ENCODE assay signal across 11 cellular contexts in the genomic region with DNA sequence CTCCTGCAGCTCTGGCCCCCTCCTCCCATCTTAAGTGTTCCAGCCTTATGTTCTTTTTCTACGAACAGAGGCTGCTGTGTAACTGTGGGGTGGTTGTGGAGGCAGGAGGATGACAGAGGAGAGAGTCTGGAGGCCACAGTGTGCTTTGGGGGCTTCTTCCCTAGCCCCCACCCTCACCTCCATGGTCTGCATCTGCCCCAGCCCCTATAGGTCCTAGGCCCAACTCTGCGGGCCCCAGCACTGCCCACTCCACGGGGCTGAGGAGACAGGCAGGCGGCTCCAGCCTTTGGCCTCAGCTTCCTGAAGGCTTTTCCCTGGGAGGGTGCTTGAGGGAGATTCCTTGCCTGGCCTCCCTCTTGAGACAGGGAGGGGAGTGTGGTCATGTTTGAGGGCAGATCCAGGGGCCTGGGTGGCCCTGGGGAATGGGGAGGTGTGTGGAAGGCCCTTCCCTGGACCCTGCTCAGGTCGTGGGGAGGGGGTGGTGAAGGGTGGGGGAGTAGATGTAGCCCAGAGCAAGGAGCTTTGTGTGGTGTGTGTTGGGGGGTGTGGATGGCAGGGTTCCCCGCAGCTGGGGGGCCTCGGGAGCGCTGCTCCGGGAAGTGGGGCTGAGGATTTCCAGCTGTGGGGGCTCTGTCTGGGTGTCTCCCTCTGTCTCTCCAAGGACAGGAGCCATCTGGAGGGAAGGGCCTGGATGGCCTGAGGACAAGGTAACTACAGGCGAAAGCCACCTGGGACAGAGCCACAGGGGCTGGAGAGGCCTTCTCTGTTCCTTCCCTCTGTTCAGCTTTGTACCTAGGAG. TPM values are rescaled to one million over a fixed set of nuclear protein-coding genes. Genes with fewer than 3 reads are reported as not detected.
DNase-seq lines count a peak whose midpoint lies in the region; ATAC-seq and TF ChIP-seq lines count a peak whose summit lies in the region.
"Had no signal": no experiment of that assay in that cellular context is flagged by ENCODE, and none has a peak within 500 bp of the region (broad histone marks: within the 10 kb centered on the region; RNA-seq: fewer than 3 reads in every experiment).

No MANE protein-coding gene starts in this region.

- no peak for ATAC-seq in T-helper 17 cell
- no peak for ATAC-seq in right lobe of liver
- no peak for ATAC-seq in GM21825 (IDR thresholded peaks at IDR 0.05; ENCODE audit: unreplicated experiment)

- H3K9me3 ChIP-seq in T-helper 17 cell (ENCODE audit: control insufficient read depth, low read length, poor library complexity, severe bottlenecking) (no peaks in the 10 kb centered on the region), right lobe of liver (no peaks in the 10 kb centered on the region), stomach (no peaks in the 10 kb centered on the region)
- H3K9me3 ChIP-seq: mucosa of descending colon had no signal

- peaks cover 13% of the 10 kb centered on the region for H3K4me1 Mint-ChIP-seq in T-helper 17 cell
- peaks cover 43% of the 10 kb centered on the region for H3K4me1 Mint-ChIP-seq in HFFc6 (ENCODE audit: low read depth)
- H3K4me1 Mint-ChIP-seq in CD14-positive monocyte: peaks cover 18% of the 10 kb centered on the region

- no peak overlapping the region for H3K4me3 Mint-ChIP-seq in T-helper 17 cell
- H3K4me3 Mint-ChIP-seq in HFFc6: no peak overlapping the region
- no peak overlapping the region for H3K4me3 Mint-ChIP-seq in CD14-positive monocyte
- H3K4me3 Mint-ChIP-seq: CD8-positive, alpha-beta T cell had no signal

- H3K4me3 ChIP-seq in H7 (ENCODE audit: insufficient read depth, low read depth, low read length) (no peak overlapping the region), right lobe of liver (peak overlapping the region in 1 of 3 donors; percentile 20), stomach (peak overlapping the region; percentile 17 to 37 (median 30))
- H3K4me3 ChIP-seq: mucosa of descending colon had no signal

- H3K36me3 Mint-ChIP-seq in T-helper 17 cell (ENCODE audit: low read depth) (peaks cover 3% of the 10 kb centered on the region), HFFc6 (ENCODE audit: low read depth) (peaks cover 8% of the 10 kb centered on the region), CD14-positive monocyte (peaks cover 36 to 37% of the 10 kb centered on the region in 2 donors)

- H3K9me3 Mint-ChIP-seq in HFFc6: no peaks in the 10 kb centered on the region
- no peaks in the 10 kb centered on the region for H3K9me3 Mint-ChIP-seq in CD14-positive monocyte
- H3K9me3 Mint-ChIP-seq: CD8-positive, alpha-beta T cell had no signal

- intact Hi-C loops in right lobe of liver (cut with DNase I): loop anchor here in 1 of 2 donors (5.0 kb wide), 2 partner anchors 42 to 53 kb away; no protein-coding TSS in a partner anchor
- intact Hi-C loops in stomach (cut with DNase I; ENCODE audit: low total_unique reads): loop anchor here (5.0 kb wide), 1 partner anchor 53 kb away; no protein-coding TSS in a partner anchor
- intact Hi-C loops in CD14-positive monocyte (cut with micrococcal nuclease): no loop called here

- TF ChIP-seq CTCF in right lobe of liver (IDR thresholded peaks at IDR 0.05) (no peak), stomach (IDR thresholded peaks at IDR 0.05) (no peak), HFFc6 (IDR thresholded peaks at IDR 0.05) (no peak), CD14-positive monocyte (IDR thresholded peaks at IDR 0.05) (no peak)

- H3K36me3 ChIP-seq in H7 (replicated peaks; ENCODE audit: control insufficient read depth, insufficient read depth, low read length) (peaks cover 17% of the 10 kb centered on the region), right lobe of liver (peaks cover 0 to 20% (median 8%) of the 10 kb centered on the region in 4 donors), stomach (peaks cover 12 to 46% (median 43%) of the 10 kb centered on the region in 4 donors)

- no peak for TF ChIP-seq EP300 in stomach (IDR thresholded peaks at IDR 0.05)

- peak; percentile 64 for DNase-seq in H7
- DNase-seq in T-helper 17 cell: no peak
- DNase-seq in right lobe of liver: no peak
- DNase-seq in stomach: no peak
- DNase-seq in HFFc6: no peak
- no peak for DNase-seq in NCI-H82 treated with DMSO at 0.1 percent for 48 hours (lab: John Stamatoyannopoulos, UW; ENCODE audit: unreplicated experiment)
- DNase-seq in CD14-positive monocyte (ENCODE audit: low spot score): no peak
- DNase-seq: mucosa of descending colon; stimulated activated CD4-positive, alpha-beta T cell treated with anti-CD3 and anti-CD28 coated beads, Interleukin-12 subunit alpha, Interleukin-12 subunit beta, amount 100 ng/mL, for 4 hours had no signal

- H3K27me3 ChIP-seq in H7 (ENCODE audit: control insufficient read depth, insufficient read depth, low read length): no peaks in the 10 kb centered on the region
- no peaks in the 10 kb centered on the region for H3K27me3 ChIP-seq in right lobe of liver
- H3K27me3 ChIP-seq in stomach: no peaks in the 10 kb centered on the region

- 62% methylated on average over 2 of the region's 10 CpGs for WGBS in right lobe of liver (ENCODE audit: insufficient coverage, low coverage, low lambda C conversion rate, missing lambda C conversion rate)
- WGBS in stomach, 5 donors: 76 to 82% (median 77%) methylated on average over 6 to 10 of the region's 10 CpGs

- H3K27ac ChIP-seq in right lobe of liver (peak overlapping the region in 2 of 3 donors; percentile 54 to 67), stomach (peak overlapping the region; percentile 15 to 80 (median 70))

- TF ChIP-seq POLR2A in right lobe of liver (IDR thresholded peaks at IDR 0.05) (no peak), stomach (IDR thresholded peaks at IDR 0.05) (no peak)

- H3K27me3 Mint-ChIP-seq in T-helper 17 cell: peaks cover 6% of the 10 kb centered on the region
- peaks cover 4% of the 10 kb centered on the region for H3K27me3 Mint-ChIP-seq in HFFc6 (ENCODE audit: insufficient read depth)
- H3K27me3 Mint-ChIP-seq in CD14-positive monocyte (ENCODE audit: low read depth in 3 of 3): peaks cover under 1 to 5% (median 4%) of the 10 kb centered on the region in 3 donors

- H3K27ac Mint-ChIP-seq in T-helper 17 cell (peak overlapping the region; percentile 8), HFFc6 (no peak overlapping the region; the same call in 1 of the 2 replicates), CD14-positive monocyte (peak overlapping the region in 1 of 7 donors; percentile 30)
- H3K27ac Mint-ChIP-seq: CD8-positive, alpha-beta T cell had no signal

- H3K4me1 ChIP-seq in right lobe of liver (peaks cover 0 to 34% (median 12%) of the 10 kb centered on the region in 4 donors), stomach (peaks cover 16 to 37% (median 28%) of the 10 kb centered on the region in 4 donors)

RNA-seq across cellular contexts. Expression of a gene that starts 1.1 kb away (rescaled TPM):
- not detected in 2 replicates for total RNA-seq in H7 (2014; rRNA removed; shearing (Covaris generic))
- total RNA-seq in T-helper 17 cell: not detected
- not detected for total RNA-seq in right lobe of liver
- 10 to 100 TPM in 1 of 5 donors, 1 to 10 TPM in 3, not detected in 1; 1.1 to 21.6 (median 6.8) TPM for total RNA-seq in stomach
- polyA plus RNA-seq in stomach: 10 to 100 TPM in 1 of 3 donors, 1 to 10 TPM in 2; 1.5 to 11.8 (median 6.5) TPM
- not detected for total RNA-seq in HFFc6 (2021; fragmentation: NEBNext Ultra II Directional; extraction: Animal tissue kit (Norgen Biotek cat#: 25700))
- not detected for polyA plus RNA-seq in CD14-positive monocyte

RNA-seq across cellular contexts. Expression of a gene that starts 10.8 kb away (rescaled TPM):
- 67.3 and 75.7 TPM in 2 replicates for total RNA-seq in H7 (2014; rRNA removed; shearing (Covaris generic))
- 10 to 100 TPM; 22.0 to 30.2 TPM for total RNA-seq in T-helper 17 cell
- total RNA-seq in right lobe of liver: 10 to 100 TPM; 17.4 to 29.7 (median 21.0) TPM
- 100 to 1,000 TPM in 1 of 5 donors, 10 to 100 TPM in 3, 1 to 10 TPM in 1; 7.6 to 105 (median 36.5) TPM for total RNA-seq in stomach
- 10 to 100 TPM; 36.8 to 80.3 (median 67.1) TPM for polyA plus RNA-seq in stomach
- total RNA-seq in HFFc6 (2021; fragmentation: NEBNext Ultra II Directional; extraction: Animal tissue kit (Norgen Biotek cat#: 25700)): 10 to 100 TPM; 62.1 to 73.6 (median 66.6) TPM
- 10 to 100 TPM; 20.5 to 26.4 TPM for polyA plus RNA-seq in CD14-positive monocyte

RNA-seq across cellular contexts. Expression of a gene that starts 29.4 kb away (rescaled TPM):
- total RNA-seq in H7 (2014; rRNA removed; shearing (Covaris generic)): 11.8 and 29.6 TPM in 2 replicates
- total RNA-seq in T-helper 17 cell (100 to 1,000 TPM in 1 of 2 donors, 10 to 100 TPM in 1; 79.2 to 133 TPM), right lobe of liver (1 to 10 TPM; 5.0 to 8.8 (median 7.7) TPM), stomach (100 to 1,000 TPM in 3 of 5 donors, 10 to 100 TPM in 2; 29.4 to 384 (median 230) TPM)
- polyA plus RNA-seq in stomach (10 to 100 TPM; 41.3 to 65.5 (median 55.0) TPM), CD14-positive monocyte (10 to 100 TPM; 10.1 to 41.4 TPM)
- total RNA-seq in HFFc6 (2021; fragmentation: NEBNext Ultra II Directional; extraction: Animal tissue kit (Norgen Biotek cat#: 25700)): 10 to 100 TPM; 10.3 to 46.6 (median 43.6) TPM
